In genomic region chr5:962386-962785, GRCh38 we compare ENCODE assay signal across 14 cellular contexts.
"Had no signal": no experiment of that assay in that cellular context is flagged by ENCODE, and none has a peak within 500 bp of the region (broad histone marks: within the 10 kb centered on the region; RNA-seq: fewer than 3 reads in every experiment).

No MANE protein-coding gene starts in this region.

- H3K4me3 ChIP-seq: breast epithelium, esophagus muscularis mucosa, pancreas, stomach, thoracic aorta, vagina had no signal

- H3K36me3 Mint-ChIP-seq: memory B cell had no signal

- ATAC-seq: activated T-helper 17 cell treated with anti-CD3 and anti-CD28 coated beads, Interleukin-2, amount 50 U/mL, for 72 hours; pancreas had no signal

- H3K9me3 ChIP-seq: breast epithelium, esophagus muscularis mucosa, pancreas, stomach, thoracic aorta, vagina had no signal

- H3K27me3 ChIP-seq: pancreas, vagina had no signal

- H3K27ac ChIP-seq: esophagus muscularis mucosa, pancreas, thoracic aorta had no signal

- H3K9me3 Mint-ChIP-seq: activated CD4-positive, alpha-beta memory T cell treated with anti-CD3 and anti-CD28 coated beads, Interleukin-2, amount 10 ng/mL, durations not matched to agents 7 days and 5 days; activated T-helper 17 cell treated with anti-CD3 and anti-CD28 coated beads, Interleukin-2, amount 50 U/mL, for 72 hours; memory B cell had no signal

- H3K27ac Mint-ChIP-seq: activated T-helper 17 cell treated with anti-CD3 and anti-CD28 coated beads, Interleukin-2, amount 50 U/mL, for 72 hours; memory B cell; nephron progenitor cell had no signal

- H3K36me3 ChIP-seq: breast epithelium, esophagus muscularis mucosa, pancreas, stomach, thoracic aorta, vagina had no signal

- DNase-seq: activated CD4-positive, alpha-beta T cell treated with anti-CD3 and anti-CD28 coated beads for 1 hour; nephron progenitor cell; pancreas; stimulated activated CD4-positive, alpha-beta T cell treated with anti-CD3 and anti-CD28 coated beads, Interleukin-4, amount 100 ng/mL, for 4 hours; stomach; SW 1271; T1000 had no signal

- H3K4me3 Mint-ChIP-seq: activated CD4-positive, alpha-beta memory T cell treated with anti-CD3 and anti-CD28 coated beads, Interleukin-2, amount 10 ng/mL, durations not matched to agents 7 days and 5 days; activated T-helper 17 cell treated with anti-CD3 and anti-CD28 coated beads, Interleukin-2, amount 50 U/mL, for 72 hours; memory B cell; nephron progenitor cell had no signal
